20 cellular contexts compared by ENCODE assay signal in genomic region chr4:66430856-66431255, GRCh38.
DNase-seq lines count a peak whose midpoint lies in the region; ATAC-seq, FAIRE-seq and TF ChIP-seq lines count a peak whose summit lies in the region.
"Had no signal": no experiment of that assay in that cellular context is flagged by ENCODE, and none has a peak within 500 bp of the region (broad histone marks: within the 10 kb centered on the region; RNA-seq: fewer than 3 reads in every experiment).

No MANE protein-coding gene starts in this region.

- FAIRE-seq in endothelial cell of umbilical vein (lab: Jason Lieb, UNC), result no peak

- H3K4me1 Mint-ChIP-seq in HFFc6 (ENCODE audit: low read depth), result peaks cover 13% of the 10 kb centered on the region; the same call in 1 of the 2 replicates
- H3K4me1 Mint-ChIP-seq: activated CD8-positive, alpha-beta memory T cell treated with anti-CD3 and anti-CD28 coated beads, Interleukin-2, amount 10 ng/mL, durations not matched to agents 7 days and 5 days; naive thymus-derived CD8-positive, alpha-beta T cell had no signal

- no TSS peak for BruUV-seq in endothelial cell of umbilical vein (replicated peaks; lab: Mats Ljungman, UMichigan)

- TF ChIP-seq CTCF in HFFc6 (IDR thresholded peaks at IDR 0.05) (no peak), endothelial cell of umbilical vein (IDR thresholded peaks at IDR 0.05; ENCODE audit: extremely low read depth in 1 of 2, insufficient read depth in 1 of 2, low read depth in 1 of 2, low read length in 2 of 2) (no peak)

- no peak overlapping the region for H3K9ac ChIP-seq in endothelial cell of umbilical vein (replicated peaks; ENCODE audit: extremely low read depth, insufficient read depth, low read length)

- no peak for ATAC-seq in GM19397 (IDR thresholded peaks at IDR 0.05; ENCODE audit: unreplicated experiment)
- ATAC-seq: activated CD4-positive, CD25-positive, alpha-beta regulatory T cell treated with anti-CD3 and anti-CD28 coated beads, Interleukin-2, amount 50 U/mL, for 24 hours; activated CD8-positive, alpha-beta memory T cell treated with anti-CD3 and anti-CD28 coated beads, Interleukin-2, amount 10 ng/mL, durations not matched to agents 7 days and 5 days; naive thymus-derived CD8-positive, alpha-beta T cell had no signal

- POLR2A ChIA-PET in endothelial cell of umbilical vein (lab: Charles Lee), result no interaction called here

- dilution Hi-C loops in endothelial cell of umbilical vein (cut with MboI; ENCODE audit: extremely low pct_ligation_motif_present, low sequenced_read_pairs), result no loop called here

- no peaks in the 10 kb centered on the region for H3K79me2 ChIP-seq in endothelial cell of umbilical vein (ENCODE audit: control insufficient read depth, insufficient read depth, low read length)

- intact Hi-C loops in endothelial cell of umbilical vein (cut with micrococcal nuclease), result no loop called here

- CTCF ChIA-PET in endothelial cell of umbilical vein (lab: Charles Lee), result no interaction called here

- TF ChIP-seq POLR2A in endothelial cell of umbilical vein (IDR thresholded peaks at IDR 0.05; ENCODE audit: low read depth, low read length), result no peak

- no peaks in the 10 kb centered on the region for H3K27me3 Mint-ChIP-seq in HFFc6 (ENCODE audit: insufficient read depth)
- H3K27me3 Mint-ChIP-seq: activated CD8-positive, alpha-beta memory T cell treated with anti-CD3 and anti-CD28 coated beads, Interleukin-2, amount 10 ng/mL, durations not matched to agents 7 days and 5 days; dendritic cell treated with granulocyte-macrophage colony-stimulating factor and Interleukin-4, amounts not matched to agents 40 ng/mL and 50 ng/mL, for 4 days; naive thymus-derived CD8-positive, alpha-beta T cell had no signal

- H3K27ac ChIP-seq in SJSA1 (peak overlapping the region; percentile 46; the same call in 1 of the 2 replicates), endothelial cell of umbilical vein (ENCODE audit: insufficient read depth, low read depth, low read length) (no peak overlapping the region)
- H3K27ac ChIP-seq: esophagus squamous epithelium, left ventricle myocardium inferior, RWPE1, vagina had no signal

- peak overlapping the region; percentile 11; the same call in 1 of the 2 replicates for H3K27ac Mint-ChIP-seq in HFFc6
- H3K27ac Mint-ChIP-seq: activated CD8-positive, alpha-beta memory T cell treated with anti-CD3 and anti-CD28 coated beads, Interleukin-2, amount 10 ng/mL, durations not matched to agents 7 days and 5 days; dendritic cell treated with granulocyte-macrophage colony-stimulating factor and Interleukin-4, amounts not matched to agents 40 ng/mL and 50 ng/mL, for 4 days; naive thymus-derived CD8-positive, alpha-beta T cell had no signal

- no peaks in the 10 kb centered on the region for H4K20me1 ChIP-seq in endothelial cell of umbilical vein (replicated peaks; ENCODE audit: control insufficient read depth, extremely low read depth, insufficient read depth, low read length)

- H3K9me1 ChIP-seq in endothelial cell of umbilical vein (replicated peaks; ENCODE audit: control insufficient read depth, extremely low read depth, insufficient read depth, low read length), result peaks cover 2% of the 10 kb centered on the region

- H3K4me3 ChIP-seq in SJSA1, result no peak overlapping the region
- no peak overlapping the region for H3K4me3 ChIP-seq in endothelial cell of umbilical vein (replicated peaks in 1 of 3; ENCODE audit: insufficient read depth in 1 of 3, low read depth in 1 of 3, low read length in 3 of 3)
- H3K4me3 ChIP-seq: esophagus squamous epithelium, left ventricle myocardium inferior, vagina had no signal

- H3K9me3 Mint-ChIP-seq in HFFc6, result peaks cover under 1% of the 10 kb centered on the region

- DNase-seq in HFFc6 (no peak), SJSA1 (ENCODE audit: low read depth in 1 of 2, low spot score in 2 of 2) (peak; percentile 52 to 57), endothelial cell of umbilical vein (ENCODE audit: low read depth, low spot score) (peak; percentile 31), non-pigmented ciliary epithelial cell (ENCODE audit: low read depth) (peak; percentile 5), SW 1271 (lab: John Stamatoyannopoulos, UW) (no peak), NCI-H774 (lab: John Stamatoyannopoulos, UW) (no peak), cerebellar nuclear complex (lab: John Stamatoyannopoulos, UW) (no peak)
- DNase-seq: activated CD8-positive, alpha-beta memory T cell treated with anti-CD3 and anti-CD28 coated beads, Interleukin-2, amount 10 ng/mL, durations not matched to agents 7 days and 5 days; activated effector memory CD4-positive, alpha-beta T cell treated with anti-CD3 and anti-CD28 coated beads, Interleukin-2, amount 50 U/mL, for 16 hours; AML-193; aorta; esophagus squamous epithelium; left ventricle myocardium inferior; naive thymus-derived CD8-positive, alpha-beta T cell; NCI-H748 treated with DMSO at 0.1 percent for 48 hours had no signal

- H3K27me3 ChIP-seq in SJSA1 (replicated peaks), result no peaks in the 10 kb centered on the region
- no peaks in the 10 kb centered on the region for H3K27me3 ChIP-seq in endothelial cell of umbilical vein (ENCODE audit: control insufficient read depth in 2 of 2, insufficient read depth in 2 of 2, low read length in 2 of 2)
- H3K27me3 ChIP-seq: esophagus squamous epithelium, vagina had no signal

- peak overlapping the region; percentile 11 for H3K4me2 ChIP-seq in endothelial cell of umbilical vein (ENCODE audit: insufficient read depth, low read length)

- no peaks in the 10 kb centered on the region; the same call in 1 of the 2 replicates for H3K36me3 Mint-ChIP-seq in HFFc6 (ENCODE audit: low read depth)
- H3K36me3 Mint-ChIP-seq: activated CD8-positive, alpha-beta memory T cell treated with anti-CD3 and anti-CD28 coated beads, Interleukin-2, amount 10 ng/mL, durations not matched to agents 7 days and 5 days; naive thymus-derived CD8-positive, alpha-beta T cell had no signal

- H3K36me3 ChIP-seq in SJSA1 (no peaks in the 10 kb centered on the region), endothelial cell of umbilical vein (ENCODE audit: control insufficient read depth in 2 of 2, extremely low read depth in 1 of 2, insufficient read depth in 2 of 2, low read length in 2 of 2) (no peaks in the 10 kb centered on the region)
- H3K36me3 ChIP-seq: esophagus squamous epithelium, left ventricle myocardium inferior, vagina had no signal

- H3K9me3 ChIP-seq in SJSA1 (replicated peaks) (no peaks in the 10 kb centered on the region), endothelial cell of umbilical vein (replicated peaks; ENCODE audit: control insufficient read depth, insufficient read depth, low read length) (no peaks in the 10 kb centered on the region)
- H3K9me3 ChIP-seq: esophagus squamous epithelium, vagina had no signal

- H3K4me1 ChIP-seq in SJSA1 (replicated peaks), result peaks cover 8% of the 10 kb centered on the region
- peaks cover 8% of the 10 kb centered on the region for H3K4me1 ChIP-seq in endothelial cell of umbilical vein (ENCODE audit: control insufficient read depth, extremely low read depth, insufficient read depth, low read length)
- H3K4me1 ChIP-seq: esophagus squamous epithelium, left ventricle myocardium inferior, vagina had no signal

- peak overlapping the region; percentile 59 for H2AFZ ChIP-seq in endothelial cell of umbilical vein (ENCODE audit: low read depth, low read length)

- H3K4me3 Mint-ChIP-seq in HFFc6, result no peak overlapping the region
- H3K4me3 Mint-ChIP-seq: activated CD8-positive, alpha-beta memory T cell treated with anti-CD3 and anti-CD28 coated beads, Interleukin-2, amount 10 ng/mL, durations not matched to agents 7 days and 5 days; dendritic cell treated with granulocyte-macrophage colony-stimulating factor and Interleukin-4, amounts not matched to agents 40 ng/mL and 50 ng/mL, for 4 days; naive thymus-derived CD8-positive, alpha-beta T cell had no signal

TF ChIP-seq in endothelial cell of umbilical vein, 7 proteins besides CTCF, POLR2A, EP300 and RAD21:
- TF ChIP-seq FOS (IDR thresholded peaks at IDR 0.05; ENCODE audit: borderline replicate concordance, insufficient read depth, low read length) (peak; percentile 49), GATA2 (IDR thresholded peaks at IDR 0.05; ENCODE audit: insufficient read depth, insufficient read length, low read depth, low read length) (peak; percentile 78), JUN (IDR thresholded peaks at IDR 0.05; ENCODE audit: borderline replicate concordance, insufficient read depth, insufficient read length, low read depth) (no peak)

Comparison
In these comparisons a context has a peak if more than half of its experiments do, and no peak if none do; other contexts are left out.
1. DNase-seq: peak in SJSA1 (2 of 2), endothelial cell of umbilical vein (single experiment) and non-pigmented ciliary epithelial cell (single experiment); none in HFFc6 (single experiment), SW 1271 (0 of 2), NCI-H774 (single experiment) and cerebellar nuclear complex (0 of 2).